ENCODE assay signal across 14 cellular contexts in genomic region chr6:129186988-129187387, GRCh38.
DNase-seq lines count a peak whose midpoint lies in the region; ATAC-seq and TF ChIP-seq lines count a peak whose summit lies in the region.
"Had no signal": no experiment of that assay in that cellular context is flagged by ENCODE, and none has a peak within 500 bp of the region (broad histone marks: within the 10 kb centered on the region; RNA-seq: fewer than 3 reads in every experiment).

No MANE protein-coding gene starts in this region.

- peak overlapping the region; percentile 6; the same call in 1 of the 2 replicates for H3K4me3 Mint-ChIP-seq in HFFc6

- BruUV-seq in A673 (replicated peaks; lab: Mats Ljungman, UMichigan) = no TSS peak

- 75 to 89% methylated on average over 3 of the region's 3 CpGs for WGBS in transverse colon (ENCODE audit: low coverage in 1 of 2), 2 donors

- peak; percentile 84 for DNase-seq in A673 (ENCODE audit: low spot score)
- DNase-seq in HFFc6 = peak; percentile 85
- DNase-seq in SW480 (ENCODE audit: low spot score) = peak; percentile 41
- peak; percentile 52 to 77 for DNase-seq in foreskin keratinocyte
- DNase-seq in HUDEP-2 (lab: John Stamatoyannopoulos, UW; ENCODE audit: unreplicated experiment in 76 of 76) = no peak
- no peak for DNase-seq in SKM-1 (lab: John Stamatoyannopoulos, UW; ENCODE audit: unreplicated experiment)
- no peak for DNase-seq in transverse colon
- DNase-seq: activated CD4-positive, CD25-positive, alpha-beta regulatory T cell treated with anti-CD3 and anti-CD28 coated beads, Interleukin-2, amount 50 U/mL, for 72 hours; BE2C; hippocampal formation; SHP77 treated with DMSO at 0.1 percent for 48 hours had no signal

- H3K27ac ChIP-seq in A673 (ENCODE audit: low read depth, low read length, poor library complexity, severe bottlenecking) (no peak overlapping the region), foreskin keratinocyte (no peak overlapping the region), transverse colon (no peak overlapping the region)
- H3K27ac ChIP-seq: prostate gland had no signal

- no peaks in the 10 kb centered on the region for H3K36me3 Mint-ChIP-seq in HFFc6 (ENCODE audit: low read depth)

- H3K4me1 ChIP-seq in A673 (ENCODE audit: insufficient read depth, low read length, poor library complexity, severe bottlenecking) = peaks cover 24% of the 10 kb centered on the region
- H3K4me1 ChIP-seq in foreskin keratinocyte = peaks cover 25% of the 10 kb centered on the region
- peaks cover 0 to 12% (median 0%) of the 10 kb centered on the region in 4 donors for H3K4me1 ChIP-seq in transverse colon
- H3K4me1 ChIP-seq: BE2C, prostate gland had no signal

- H3K27me3 Mint-ChIP-seq in HFFc6 (ENCODE audit: insufficient read depth) = no peaks in the 10 kb centered on the region

- CTCF ChIA-PET in A673 (lab: Charles Lee) = no interaction called here

- in situ Hi-C loops in transverse colon (cut with MboI; ENCODE audit: low pct_ligation_motif_present in 1 of 4, low pct_unique_long_range_greater_than_20kb in 1 of 4, low sequenced_read_pairs in 3 of 4) = no loop called here

- peak overlapping the region; percentile 42 for H3K27ac Mint-ChIP-seq in HFFc6
- H3K27ac Mint-ChIP-seq: activated T-helper 2 cell treated with anti-CD3 and anti-CD28 coated beads, Interferon-gamma antibody, Interleukin-2, Interleukin-4, amounts not matched to agents 10 μg/mL and 5 μg/mL and 100 μg/mL, durations not matched to agents 14 hours and 24 hours and 36 hours had no signal

- POLR2A ChIA-PET in A673 (lab: Charles Lee; ENCODE audit: low non-redundant PET) = interaction anchor here (0.5 to 0.8 kb wide), 2 partner anchors 9 to 732 kb away, joined by 3 read pairs; no protein-coding TSS in a partner anchor

- ATAC-seq in foreskin keratinocyte (peak; percentile 72), HG03520 (IDR thresholded peaks at IDR 0.05; ENCODE audit: unreplicated experiment) (no peak)

- no peak overlapping the region for H3K4me3 ChIP-seq in A673 (ENCODE audit: low read depth, low read length, poor library complexity, severe bottlenecking)
- no peak overlapping the region for H3K4me3 ChIP-seq in transverse colon
- H3K4me3 ChIP-seq: prostate gland had no signal

- H3K27me3 ChIP-seq in A673 (replicated peaks; ENCODE audit: insufficient read depth, low read depth, low read length, poor library complexity) (no peaks in the 10 kb centered on the region), foreskin keratinocyte (no peaks in the 10 kb centered on the region), transverse colon (no peaks in the 10 kb centered on the region)
- H3K27me3 ChIP-seq: BE2C had no signal

- intact Hi-C loops in A673 (cut with micrococcal nuclease; ENCODE audit: unreplicated experiment) (no loop called here), transverse colon (cut with DNase I; ENCODE audit: low total_unique reads) (loop anchor here (2.0 kb wide), 1 partner anchor 52 kb away; no protein-coding TSS in a partner anchor)

- H3K4me1 Mint-ChIP-seq in HFFc6 (ENCODE audit: low read depth) = peaks cover 68% of the 10 kb centered on the region

- H3K36me3 ChIP-seq in A673 (ENCODE audit: insufficient read depth, low read length, poor library complexity, severe bottlenecking) (no peaks in the 10 kb centered on the region), transverse colon (no peaks in the 10 kb centered on the region)
- H3K36me3 ChIP-seq: BE2C, prostate gland had no signal

- H3K9me3 ChIP-seq in A673 (ENCODE audit: low read depth, low read length, poor library complexity, severe bottlenecking) = no peaks in the 10 kb centered on the region
- no peaks in the 10 kb centered on the region for H3K9me3 ChIP-seq in transverse colon
- H3K9me3 ChIP-seq: BE2C, prostate gland had no signal

- no peak for TF ChIP-seq EP300 in transverse colon (IDR thresholded peaks at IDR 0.05; ENCODE audit: low read depth)

- TF ChIP-seq CTCF in A673 (conservative IDR thresholded peaks at IDR 0.05; ENCODE audit: low read depth, low read length) = no peak
- no peak for TF ChIP-seq CTCF in HFFc6 (IDR thresholded peaks at IDR 0.05)
- TF ChIP-seq CTCF in foreskin keratinocyte (conservative IDR thresholded peaks at IDR 0.05) = no peak
- no peak for TF ChIP-seq CTCF in transverse colon (IDR thresholded peaks at IDR 0.05)

- no peak for TF ChIP-seq POLR2A in transverse colon (IDR thresholded peaks at IDR 0.05)

- H3K9me3 Mint-ChIP-seq in HFFc6 = no peaks in the 10 kb centered on the region
- H3K9me3 Mint-ChIP-seq: activated T-helper 2 cell treated with anti-CD3 and anti-CD28 coated beads, Interferon-gamma antibody, Interleukin-2, Interleukin-4, amounts not matched to agents 10 μg/mL and 5 μg/mL and 100 μg/mL, durations not matched to agents 14 hours and 24 hours and 36 hours had no signal

Comparison
In these comparisons a context has a peak if more than half of its experiments do, and no peak if none do; other contexts are left out.
1. DNase-seq: peak in A673 (single experiment), HFFc6 (single experiment), SW480 (single experiment) and foreskin keratinocyte (2 of 2); none in HUDEP-2 (0 of 76), SKM-1 (single experiment) and transverse colon (single experiment).